28 cellular contexts compared by ENCODE assay signal in genomic region chr9:129012893-129013448, GRCh38.
"Had no signal": no experiment of that assay in that cellular context is flagged by ENCODE, and none has a peak within 500 bp of the region (broad histone marks: within the 10 kb centered on the region; RNA-seq: fewer than 3 reads in every experiment).

No MANE protein-coding gene starts in this region.

- H3K4me3 ChIP-seq: esophagus muscularis mucosa, left lung, lower lobe of right lung, neural progenitor cell, prostate gland, skin epidermis, thoracic aorta, vagina had no signal

- H3K9me3 Mint-ChIP-seq: activated naive CD4-positive, alpha-beta T cell treated with anti-CD3 and anti-CD28 coated beads, Interleukin-2, amount 10 ng/mL, durations not matched to agents 7 days and 5 days; activated T-helper 1 cell treated with anti-CD3 and anti-CD28 coated beads, Interleukin-12 subunit alpha, Interleukin-12 subunit beta, Interleukin-2, Interleukin-4 antibody, amounts not matched to agents 30 ng/mL and 10 ng/mL and 1 ng/mL, durations not matched to agents 14 hours and 24 hours and 36 hours; natural killer cell; neural progenitor cell; stimulated activated naive CD8-positive, alpha-beta T cell treated with anti-CD3 and anti-CD28 coated beads, Interleukin-15, Interleukin-2, amounts not matched to agents 100 ng/mL and 50 ng/mL, for 24 hours; T-helper 2 cell treated with Interferon-gamma antibody and Interleukin-4, amounts not matched to agents 5 μg/mL and 100 μg/mL, for 36 hours; type B pancreatic cell had no signal

- H3K4me3 Mint-ChIP-seq: activated naive CD4-positive, alpha-beta T cell treated with anti-CD3 and anti-CD28 coated beads, Interleukin-2, amount 10 ng/mL, durations not matched to agents 7 days and 5 days; activated T-helper 1 cell treated with anti-CD3 and anti-CD28 coated beads, Interleukin-12 subunit alpha, Interleukin-12 subunit beta, Interleukin-2, Interleukin-4 antibody, amounts not matched to agents 30 ng/mL and 10 ng/mL and 1 ng/mL, durations not matched to agents 14 hours and 24 hours and 36 hours; natural killer cell; neural progenitor cell; stimulated activated naive CD8-positive, alpha-beta T cell treated with anti-CD3 and anti-CD28 coated beads, Interleukin-15, Interleukin-2, amounts not matched to agents 100 ng/mL and 50 ng/mL, for 24 hours; T-helper 2 cell treated with Interferon-gamma antibody and Interleukin-4, amounts not matched to agents 5 μg/mL and 100 μg/mL, for 36 hours; type B pancreatic cell had no signal

- H3K4me2 ChIP-seq: neural progenitor cell had no signal

- H3K36me3 Mint-ChIP-seq: natural killer cell had no signal

- H3K4me1 ChIP-seq: foreskin keratinocyte, left lung, lower lobe of right lung, neural progenitor cell, prostate gland had no signal

- H3K4me1 Mint-ChIP-seq: activated naive CD4-positive, alpha-beta T cell treated with anti-CD3 and anti-CD28 coated beads, Interleukin-2, amount 10 ng/mL, durations not matched to agents 7 days and 5 days; natural killer cell had no signal

- DNase-seq: activated CD4-positive, alpha-beta T cell treated with anti-CD3 and anti-CD28 coated beads for 48 hours; activated CD4-positive, alpha-beta T cell treated with anti-CD3 and anti-CD28 coated beads, Interleukin-2, amount 50 U/mL, for 48 hours; activated CD8-positive, alpha-beta memory T cell treated with anti-CD3 and anti-CD28 coated beads, Interleukin-2, amount 50 U/mL, for 4 hours; activated effector memory CD4-positive, alpha-beta T cell treated with anti-CD3 and anti-CD28 coated beads, Interleukin-2, amount 50 U/mL, for 16 hours; activated naive CD4-positive, alpha-beta T cell treated with anti-CD3 and anti-CD28 coated beads, Interleukin-2, amount 10 ng/mL, durations not matched to agents 7 days and 5 days; activated T-cell treated with anti-CD3 and anti-CD28 coated beads, Interleukin-2, amount 50 U/mL, for 1 hour; amniotic stem cell; central memory CD4-positive, alpha-beta T cell; foreskin keratinocyte; left lung; lower lobe of right lung; mesendoderm; natural killer cell; retina; stimulated activated CD4-positive, alpha-beta T cell treated with anti-CD3 and anti-CD28 coated beads, Interleukin-12 subunit alpha, Interleukin-12 subunit beta, amount 100 ng/mL, for 4 hours; stimulated activated CD4-positive, alpha-beta T cell treated with anti-CD3 and anti-CD28 coated beads, Interleukin-4, amount 100 ng/mL, for 1 hour; T-helper 1 cell had no signal

- H2AFZ ChIP-seq: neural progenitor cell had no signal

- H3K27me3 ChIP-seq: esophagus muscularis mucosa, foreskin keratinocyte, left lung, neural progenitor cell, vagina had no signal

- H3K9me3 ChIP-seq: esophagus muscularis mucosa, left lung, lower lobe of right lung, prostate gland, thoracic aorta, vagina had no signal

- H3K27me3 Mint-ChIP-seq: activated naive CD4-positive, alpha-beta T cell treated with anti-CD3 and anti-CD28 coated beads, Interleukin-2, amount 10 ng/mL, durations not matched to agents 7 days and 5 days; stimulated activated naive CD8-positive, alpha-beta T cell treated with anti-CD3 and anti-CD28 coated beads, Interleukin-15, Interleukin-2, amounts not matched to agents 100 ng/mL and 50 ng/mL, for 24 hours; type B pancreatic cell had no signal

- H3K27ac Mint-ChIP-seq: activated naive CD4-positive, alpha-beta T cell treated with anti-CD3 and anti-CD28 coated beads, Interleukin-2, amount 10 ng/mL, durations not matched to agents 7 days and 5 days; activated T-helper 1 cell treated with anti-CD3 and anti-CD28 coated beads, Interleukin-12 subunit alpha, Interleukin-12 subunit beta, Interleukin-2, Interleukin-4 antibody, amounts not matched to agents 30 ng/mL and 10 ng/mL and 1 ng/mL, durations not matched to agents 14 hours and 24 hours and 36 hours; natural killer cell; neural progenitor cell; stimulated activated naive CD8-positive, alpha-beta T cell treated with anti-CD3 and anti-CD28 coated beads, Interleukin-15, Interleukin-2, amounts not matched to agents 100 ng/mL and 50 ng/mL, for 24 hours; T-helper 2 cell treated with Interferon-gamma antibody and Interleukin-4, amounts not matched to agents 5 μg/mL and 100 μg/mL, for 36 hours; type B pancreatic cell had no signal

- H3K36me3 ChIP-seq: neural progenitor cell had no signal

- H3K27ac ChIP-seq: esophagus muscularis mucosa, foreskin keratinocyte, left lung, lower lobe of right lung, neural progenitor cell, prostate gland, skin epidermis, thoracic aorta, vagina had no signal

- ATAC-seq: foreskin keratinocyte, left lung, natural killer cell, sciatic nerve had no signal
